In genomic region chr17:6639651-6640535, GRCh38 we compare ENCODE assay signal across 8 cellular contexts. TPM values are rescaled to one million over a fixed set of nuclear protein-coding genes. Genes with fewer than 3 reads are reported as not detected.
DNase-seq lines count a peak whose midpoint lies in the region; ATAC-seq lines count a peak whose summit lies in the region.

No MANE protein-coding gene starts in this region.

- H3K4me3 Mint-ChIP-seq in activated CD4-positive, alpha-beta T cell treated with anti-CD3 and anti-CD28 coated beads, Interleukin-2, amount 10 ng/mL, durations not matched to agents 7 days and 5 days: peak overlapping the region; percentile 94
- peak overlapping the region; percentile 93 for H3K4me3 Mint-ChIP-seq in natural killer cell treated with Interleukin-12 subunit alpha and Interleukin-12 subunit beta and Interleukin-15 and Interleukin-18, amount 100 ng/mL, for 72 hours

- CTCF ChIA-PET in activated CD4-positive, alpha-beta T cell treated with anti-CD3 and anti-CD28 coated beads, Interleukin-2, amount 10 ng/mL, durations not matched to agents 7 days and 5 days (lab: Charles Lee): interaction anchor here (1.1 to 1.3 kb wide), 2 partner anchors 11 to 17 kb away, joined by 3 to 4 read pairs; partner anchors contain the start of gene MED31

- H3K27ac ChIP-seq in HUES6 (ENCODE audit: low read depth, low read length): peak overlapping the region; percentile 93

- no peaks in the 10 kb centered on the region for H3K27me3 ChIP-seq in HUES6 (ENCODE audit: control insufficient read depth, insufficient read depth, low read length)

- no peaks in the 10 kb centered on the region for H3K9me3 ChIP-seq in HUES6 (ENCODE audit: control insufficient read depth, insufficient read depth, low read depth, low read length)

- peak; percentile 36 for DNase-seq in activated T-cell treated with anti-CD3 and anti-CD28 coated beads for 48 hours (ENCODE audit: low read depth)
- no peak for DNase-seq in activated T-cell treated with anti-CD3 and anti-CD28 coated beads, Interleukin-2, amount 50 U/mL, for 1 hour
- DNase-seq in activated CD4-positive, alpha-beta T cell treated with anti-CD3 and anti-CD28 coated beads, Interleukin-2, amount 10 ng/mL, durations not matched to agents 7 days and 5 days: peak; percentile 42
- DNase-seq in fibroblast of gingiva (ENCODE audit: low read depth): peak; percentile 43
- peak; percentile 62 for DNase-seq in natural killer cell treated with Interleukin-12 subunit alpha and Interleukin-12 subunit beta and Interleukin-15 and Interleukin-18, amount 100 ng/mL, for 72 hours (ENCODE audit: low spot score)
- no peak for DNase-seq in MV-4-11 (lab: John Stamatoyannopoulos, UW)
- DNase-seq in activated gamma-delta T cell treated with Interleukin-2 at 50 U/mL for 16 hours: no peak

- H3K36me3 Mint-ChIP-seq in activated CD4-positive, alpha-beta T cell treated with anti-CD3 and anti-CD28 coated beads, Interleukin-2, amount 10 ng/mL, durations not matched to agents 7 days and 5 days (ENCODE audit: low read depth): peaks cover 33% of the 10 kb centered on the region
- peaks cover 24% of the 10 kb centered on the region for H3K36me3 Mint-ChIP-seq in natural killer cell treated with Interleukin-12 subunit alpha and Interleukin-12 subunit beta and Interleukin-15 and Interleukin-18, amount 100 ng/mL, for 72 hours

- POLR2A ChIA-PET in activated CD4-positive, alpha-beta T cell treated with anti-CD3 and anti-CD28 coated beads, Interleukin-2, amount 10 ng/mL, durations not matched to agents 7 days and 5 days (lab: Charles Lee): no interaction called here

- H3K4me1 ChIP-seq in HUES6 (ENCODE audit: control insufficient read depth, insufficient read depth, low read length): peaks cover 8% of the 10 kb centered on the region

- no peaks in the 10 kb centered on the region for H3K27me3 Mint-ChIP-seq in activated CD4-positive, alpha-beta T cell treated with anti-CD3 and anti-CD28 coated beads, Interleukin-2, amount 10 ng/mL, durations not matched to agents 7 days and 5 days
- H3K27me3 Mint-ChIP-seq in natural killer cell treated with Interleukin-12 subunit alpha and Interleukin-12 subunit beta and Interleukin-15 and Interleukin-18, amount 100 ng/mL, for 72 hours: no peaks in the 10 kb centered on the region

- peak; percentile 20 to 37 for ATAC-seq in natural killer cell treated with Interleukin-12 subunit alpha and Interleukin-12 subunit beta and Interleukin-15 and Interleukin-18, amount 100 ng/mL, for 72 hours

- H3K9ac ChIP-seq in HUES6 (ENCODE audit: low read length): peak overlapping the region; percentile 95

- H3K36me3 ChIP-seq in HUES6 (ENCODE audit: control insufficient read depth, insufficient read depth, low read length): peaks cover 34% of the 10 kb centered on the region

- H3K9me3 Mint-ChIP-seq in activated CD4-positive, alpha-beta T cell treated with anti-CD3 and anti-CD28 coated beads, Interleukin-2, amount 10 ng/mL, durations not matched to agents 7 days and 5 days: no peaks in the 10 kb centered on the region
- no peaks in the 10 kb centered on the region for H3K9me3 Mint-ChIP-seq in natural killer cell treated with Interleukin-12 subunit alpha and Interleukin-12 subunit beta and Interleukin-15 and Interleukin-18, amount 100 ng/mL, for 72 hours

- H3K4me3 ChIP-seq in HUES6 (ENCODE audit: low read depth, low read length): peak overlapping the region; percentile 73

- peaks cover 55% of the 10 kb centered on the region for H3K4me1 Mint-ChIP-seq in activated CD4-positive, alpha-beta T cell treated with anti-CD3 and anti-CD28 coated beads, Interleukin-2, amount 10 ng/mL, durations not matched to agents 7 days and 5 days
- peaks cover 44 to 49% of the 10 kb centered on the region in 2 donors for H3K4me1 Mint-ChIP-seq in natural killer cell treated with Interleukin-12 subunit alpha and Interleukin-12 subunit beta and Interleukin-15 and Interleukin-18, amount 100 ng/mL, for 72 hours (ENCODE audit: low read depth in 2 of 2)

- peak overlapping the region; percentile 96 for H3K27ac Mint-ChIP-seq in activated CD4-positive, alpha-beta T cell treated with anti-CD3 and anti-CD28 coated beads, Interleukin-2, amount 10 ng/mL, durations not matched to agents 7 days and 5 days
- peak overlapping the region; percentile 95 to 96 for H3K27ac Mint-ChIP-seq in natural killer cell treated with Interleukin-12 subunit alpha and Interleukin-12 subunit beta and Interleukin-15 and Interleukin-18, amount 100 ng/mL, for 72 hours

RNA-seq across cellular contexts. Expression of gene KIAA0753, which starts 0.6 kb away (rescaled TPM):
- 10 to 100 TPM; 16.3 to 17.6 TPM for total RNA-seq in activated CD4-positive, alpha-beta T cell treated with anti-CD3 and anti-CD28 coated beads, Interleukin-2, amount 10 ng/mL, durations not matched to agents 7 days and 5 days
- total RNA-seq in natural killer cell treated with Interleukin-12 subunit alpha and Interleukin-12 subunit beta and Interleukin-15 and Interleukin-18, amount 100 ng/mL, for 72 hours: 10 to 100 TPM; 16.0 to 29.7 TPM

RNA-seq across cellular contexts. Expression of gene TXNDC17, which starts 1.0 kb away (rescaled TPM):
- total RNA-seq in activated CD4-positive, alpha-beta T cell treated with anti-CD3 and anti-CD28 coated beads, Interleukin-2, amount 10 ng/mL, durations not matched to agents 7 days and 5 days: 10 to 100 TPM; 49.0 to 69.0 TPM
- total RNA-seq in natural killer cell treated with Interleukin-12 subunit alpha and Interleukin-12 subunit beta and Interleukin-15 and Interleukin-18, amount 100 ng/mL, for 72 hours: 100 to 1,000 TPM in 1 of 2 donors, 10 to 100 TPM in 1; 75.9 to 106 TPM

RNA-seq across cellular contexts. Expression of gene MED31, which starts 11.5 kb away (rescaled TPM):
- total RNA-seq in activated CD4-positive, alpha-beta T cell treated with anti-CD3 and anti-CD28 coated beads, Interleukin-2, amount 10 ng/mL, durations not matched to agents 7 days and 5 days: 10 to 100 TPM; 19.4 to 20.3 TPM
- 10 to 100 TPM; 17.3 to 25.3 TPM for total RNA-seq in natural killer cell treated with Interleukin-12 subunit alpha and Interleukin-12 subunit beta and Interleukin-15 and Interleukin-18, amount 100 ng/mL, for 72 hours

RNA-seq across cellular contexts. Expression of gene C17orf100, which starts 11.7 kb away (rescaled TPM):
- total RNA-seq in activated CD4-positive, alpha-beta T cell treated with anti-CD3 and anti-CD28 coated beads, Interleukin-2, amount 10 ng/mL, durations not matched to agents 7 days and 5 days: 1 to 10 TPM; 1.9 to 2.5 TPM
- 1 to 10 TPM; 1.0 to 1.5 TPM for total RNA-seq in natural killer cell treated with Interleukin-12 subunit alpha and Interleukin-12 subunit beta and Interleukin-15 and Interleukin-18, amount 100 ng/mL, for 72 hours

Comparison
In these comparisons a context has a peak if more than half of its experiments do, and no peak if none do; other contexts are left out.
1. DNase-seq: peak in activated T-cell treated with anti-CD3 and anti-CD28 coated beads for 48 hours (single experiment), activated CD4-positive, alpha-beta T cell treated with anti-CD3 and anti-CD28 coated beads, Interleukin-2, amount 10 ng/mL, durations not matched to agents 7 days and 5 days (single experiment), fibroblast of gingiva (single experiment) and natural killer cell treated with Interleukin-12 subunit alpha and Interleukin-12 subunit beta and Interleukin-15 and Interleukin-18, amount 100 ng/mL, for 72 hours (single experiment); none in activated T-cell treated with anti-CD3 and anti-CD28 coated beads, Interleukin-2, amount 50 U/mL, for 1 hour (single experiment), MV-4-11 (single experiment) and activated gamma-delta T cell treated with Interleukin-2 at 50 U/mL for 16 hours (single experiment).